In the genomic region with DNA sequence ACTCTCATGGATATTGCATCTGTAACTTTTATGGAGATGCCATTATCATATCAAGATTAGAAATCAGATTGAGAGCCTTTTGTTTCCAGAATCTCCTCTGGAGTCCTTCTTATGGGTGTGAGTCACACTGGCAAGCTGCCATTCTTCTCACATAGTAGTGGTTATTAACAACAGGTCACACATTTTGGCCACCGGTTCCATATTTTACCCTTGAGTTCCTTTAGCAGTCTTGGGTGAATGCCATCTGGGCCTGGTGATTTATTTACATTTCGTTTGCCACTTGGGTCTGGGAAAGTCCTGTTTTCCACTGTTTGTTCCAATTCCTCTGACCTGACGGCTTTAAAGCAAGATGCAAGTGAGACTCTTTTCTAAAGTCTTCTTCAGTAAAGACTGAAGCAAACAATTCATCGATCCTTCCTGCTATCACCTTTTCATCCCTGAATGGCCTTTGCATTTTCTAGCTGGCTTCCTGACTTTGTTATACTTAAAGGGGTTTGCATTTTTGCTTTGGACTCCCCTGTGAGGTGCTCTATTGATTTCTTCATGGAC, we compare ENCODE assay signal across 9 cellular contexts.
DNase-seq lines count a peak whose midpoint lies in the region; ATAC-seq, FAIRE-seq and TF ChIP-seq lines count a peak whose summit lies in the region.
"Had no signal": no experiment of that assay in that cellular context is flagged by ENCODE, and none has a peak within 500 bp of the region (broad histone marks: within the 10 kb centered on the region; RNA-seq: fewer than 3 reads in every experiment).

No MANE protein-coding gene starts in this region.

- FAIRE-seq in islet of Langerhans (lab: Jason Lieb, UNC), result peak; percentile 53

- POLR2A ChIA-PET in WTC11 (lab: Charles Lee), result interaction anchor here (0.8 kb wide), 1 partner anchor 8 kb away, joined by 3 read pairs; no protein-coding TSS in a partner anchor

- no peak for TF ChIP-seq CTCF in WTC11 (IDR thresholded peaks at IDR 0.05)

- peaks cover 7% of the 10 kb centered on the region for H3K36me3 Mint-ChIP-seq in WTC11
- no peaks in the 10 kb centered on the region for H3K36me3 Mint-ChIP-seq in activated T-cell treated with anti-CD3 and anti-CD28 coated beads, Interleukin-2, amount 50 U/mL, for 72 hours (ENCODE audit: insufficient read depth in 2 of 2)

- DNase-seq in AG08395 (ENCODE audit: low spot score) (peak; percentile 67), HS-27A (ENCODE audit: low read depth) (peak; percentile 92), WTC11 (ENCODE audit: low spot score) (no peak), dedifferentiated amniotic fluid mesenchymal stem cell (ENCODE audit: extremely low spot score) (no peak)
- DNase-seq in activated T-cell treated with anti-CD3 and anti-CD28 coated beads, Interleukin-2, amount 50 U/mL, for 1 hour, result no peak
- DNase-seq in activated T-cell treated with anti-CD3 and anti-CD28 coated beads, Interleukin-2, amount 50 U/mL, for 72 hours, result no peak
- DNase-seq: activated CD8-positive, alpha-beta memory T cell treated with anti-CD3 and anti-CD28 coated beads, Interleukin-2, amount 50 U/mL, for 4 hours had no signal

- H3K27ac Mint-ChIP-seq in WTC11, result peak overlapping the region; percentile 92
- no peak overlapping the region for H3K27ac Mint-ChIP-seq in activated T-cell treated with anti-CD3 and anti-CD28 coated beads, Interleukin-2, amount 50 U/mL, for 72 hours

- H3K4me3 Mint-ChIP-seq in WTC11, result no peak overlapping the region; the same call in 1 of the 2 replicates
- H3K4me3 Mint-ChIP-seq in activated T-cell treated with anti-CD3 and anti-CD28 coated beads, Interleukin-2, amount 50 U/mL, for 72 hours, result no peak overlapping the region

- H3K27me3 Mint-ChIP-seq in WTC11 (ENCODE audit: low read depth), result no peaks in the 10 kb centered on the region; the same call in 1 of the 2 replicates
- H3K27me3 Mint-ChIP-seq in activated T-cell treated with anti-CD3 and anti-CD28 coated beads, Interleukin-2, amount 50 U/mL, for 72 hours (ENCODE audit: low read depth), result peaks cover 18% of the 10 kb centered on the region

- CTCF ChIA-PET in WTC11 (lab: Charles Lee), result no interaction called here

- peaks cover 31% of the 10 kb centered on the region for H3K4me1 Mint-ChIP-seq in WTC11
- no peaks in the 10 kb centered on the region for H3K4me1 Mint-ChIP-seq in activated T-cell treated with anti-CD3 and anti-CD28 coated beads, Interleukin-2, amount 50 U/mL, for 72 hours (ENCODE audit: low read depth)

- H3K9me3 Mint-ChIP-seq in WTC11, result peaks cover 8% of the 10 kb centered on the region
- H3K9me3 Mint-ChIP-seq in activated T-cell treated with anti-CD3 and anti-CD28 coated beads, Interleukin-2, amount 50 U/mL, for 72 hours, result peaks cover 0 to 1% of the 10 kb centered on the region in 2 donors

- ATAC-seq in WTC11 (peak; percentile 75), GM18498 (IDR thresholded peaks at IDR 0.05; ENCODE audit: unreplicated experiment) (no peak)
- no peak for ATAC-seq in activated T-cell treated with anti-CD3 and anti-CD28 coated beads, Interleukin-2, amount 50 U/mL, for 72 hours (replicated peaks in 1 of 2)

TF ChIP-seq in WTC11, 78 proteins besides CTCF, POLR2A, EP300 and RAD21:
- no peak for TF ChIP-seq CBFB (CRISPR knock-in tag; IDR thresholded peaks at IDR 0.05; ENCODE audit: low read depth)
- no peak for TF ChIP-seq MYBL2 (CRISPR knock-in tag; IDR thresholded peaks at IDR 0.05)
- no peak for TF ChIP-seq IRF2 (CRISPR knock-in tag; IDR thresholded peaks at IDR 0.05; ENCODE audit: borderline replicate concordance, low read depth)
- TF ChIP-seq TEAD1 (CRISPR knock-in tag; IDR thresholded peaks at IDR 0.05), result 0 out of 2 replicates have a peak, but pooled peaks have one; percentile 14
- TF ChIP-seq, protein P1, sequence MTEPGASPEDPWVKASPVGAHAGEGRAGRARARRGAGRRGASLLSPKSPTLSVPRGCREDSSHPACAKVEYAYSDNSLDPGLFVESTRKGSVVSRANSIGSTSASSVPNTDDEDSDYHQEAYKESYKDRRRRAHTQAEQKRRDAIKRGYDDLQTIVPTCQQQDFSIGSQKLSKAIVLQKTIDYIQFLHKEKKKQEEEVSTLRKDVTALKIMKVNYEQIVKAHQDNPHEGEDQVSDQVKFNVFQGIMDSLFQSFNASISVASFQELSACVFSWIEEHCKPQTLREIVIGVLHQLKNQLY (CRISPR knock-in tag; IDR thresholded peaks at IDR 0.05), result no peak
TF ChIP-seq in WTC11: peak in this region for 1.

Comparison
In these comparisons a context has a peak if more than half of its experiments do, and no peak if none do; other contexts are left out.
1. DNase-seq: peak in AG08395 (single experiment) and HS-27A (single experiment); none in WTC11 (single experiment), activated T-cell treated with anti-CD3 and anti-CD28 coated beads, Interleukin-2, amount 50 U/mL, for 1 hour (single experiment), activated T-cell treated with anti-CD3 and anti-CD28 coated beads, Interleukin-2, amount 50 U/mL, for 72 hours (0 of 2) and dedifferentiated amniotic fluid mesenchymal stem cell (single experiment).